Comparison of ENCODE assay signal across 8 cellular contexts in genomic region chr1:53328490-53329182, GRCh38. TPM values are rescaled to one million over a fixed set of nuclear protein-coding genes. Genes with fewer than 3 reads are reported as not detected.
DNase-seq lines count a peak whose midpoint lies in the region; ATAC-seq, FAIRE-seq and TF ChIP-seq lines count a peak whose summit lies in the region.

No MANE protein-coding gene starts in this region.

- intact Hi-C loops in psoas muscle (cut with DNase I): no loop called here

- ATAC-seq in psoas muscle: no peak
- ATAC-seq in HG02884 (IDR thresholded peaks at IDR 0.05; ENCODE audit: unreplicated experiment): no peak

- TF ChIP-seq CTCF in psoas muscle (IDR thresholded peaks at IDR 0.05): no peak

- TF ChIP-seq POLR2A in H54 (IDR thresholded peaks at IDR 0.05; ENCODE audit: low read depth, low read length): no peak

- peaks cover 5 to 17% of the 10 kb centered on the region in 2 donors for H3K4me1 ChIP-seq in esophagus (ENCODE audit: control insufficient read depth in 2 of 2, insufficient read depth in 2 of 2, low read length in 1 of 2)
- peaks cover 9% of the 10 kb centered on the region for H3K4me1 ChIP-seq in psoas muscle

- H3K27me3 ChIP-seq in esophagus (ENCODE audit: control insufficient read depth in 1 of 2, insufficient read depth in 2 of 2, low read length in 2 of 2) (no peaks in the 10 kb centered on the region), psoas muscle (ENCODE audit: insufficient read depth in 3 of 3, low read length in 2 of 3) (no peaks in the 10 kb centered on the region)

- no peak overlapping the region for H3K9ac ChIP-seq in SK-N-MC (ENCODE audit: insufficient read length)

- no peak for FAIRE-seq in H54 (lab: Jason Lieb, UNC)

- H3K9me3 ChIP-seq in SK-N-MC (ENCODE audit: low read depth, low read length) (no peaks in the 10 kb centered on the region), esophagus (ENCODE audit: control insufficient read depth in 2 of 2, insufficient read depth in 1 of 2, low read depth in 1 of 2, low read length in 1 of 2) (no peaks in the 10 kb centered on the region), psoas muscle (no peaks in the 10 kb centered on the region)

- no peak overlapping the region for H3K27ac ChIP-seq in SK-N-MC
- H3K27ac ChIP-seq in esophagus (ENCODE audit: low read depth in 2 of 2, low read length in 1 of 2): no peak overlapping the region
- no peak overlapping the region for H3K27ac ChIP-seq in psoas muscle

- peak; percentile 20 to 22 for DNase-seq in NOMO-1 (lab: John Stamatoyannopoulos, UW; ENCODE audit: unreplicated experiment in 2 of 2)
- DNase-seq in NOMO-1 treated with dmso at 0.1 percent for 144 hours (lab: John Stamatoyannopoulos, UW; ENCODE audit: unreplicated experiment): no peak
- DNase-seq in SK-N-MC (ENCODE audit: low read depth, low spot score): no peak
- DNase-seq in psoas muscle: peak in 1 of 2 donors; percentile 41
- no peak for DNase-seq in GOT3 (lab: John Stamatoyannopoulos, UW)
- no peak for DNase-seq in H54 (ENCODE audit: insufficient read length, low spot score)

- WGBS in esophagus, 2 donors: 65 to 71% methylated on average over 22 to 29 of the region's 29 CpGs
- WGBS in psoas muscle, 3 donors: 65 to 74% (median 66%) methylated on average over 18 to 29 of the region's 29 CpGs

- peak overlapping the region; percentile 78 for H3K4me3 ChIP-seq in SK-N-MC
- peak overlapping the region; percentile 50 to 80 for H3K4me3 ChIP-seq in esophagus (ENCODE audit: low read depth in 1 of 2, low read length in 2 of 2)
- peak overlapping the region; percentile 45 for H3K4me3 ChIP-seq in psoas muscle

- H3K36me3 ChIP-seq in SK-N-MC (ENCODE audit: insufficient read depth, low read length) (peaks cover 21% of the 10 kb centered on the region), esophagus (ENCODE audit: control insufficient read depth in 2 of 2, insufficient read depth in 2 of 2, low read length in 1 of 2) (peaks cover 0 to 3% of the 10 kb centered on the region in 2 donors), psoas muscle (ENCODE audit: insufficient read depth in 1 of 2, low read depth in 1 of 2) (no peaks in the 10 kb centered on the region)

RNA-seq across cellular contexts. Expression of gene LRP8, which starts 0.8 kb away (rescaled TPM):
- polyA plus RNA-seq in esophagus (1 to 10 TPM; 2.7 to 6.9 TPM), psoas muscle (1 to 10 TPM in 1 of 3 donors, under 1 TPM in 2; 0.17 to 1.2 (median 0.94) TPM)
- 1 to 10 TPM in 2 of 4 donors, under 1 TPM in 2; 0.79 to 2.4 (median 1.1) TPM for total RNA-seq in psoas muscle

Comparison
In these comparisons a context has a peak if more than half of its experiments do, and no peak if none do; other contexts are left out.
1. DNase-seq: peak in NOMO-1 (2 of 2); none in NOMO-1 treated with dmso at 0.1 percent for 144 hours (single experiment), SK-N-MC (single experiment), GOT3 (single experiment) and H54 (single experiment).
2. Peak in every context shown above with its lines, with median percentiles within 50 percentile points of each other: H3K4me3 ChIP-seq.